In the genomic region with DNA sequence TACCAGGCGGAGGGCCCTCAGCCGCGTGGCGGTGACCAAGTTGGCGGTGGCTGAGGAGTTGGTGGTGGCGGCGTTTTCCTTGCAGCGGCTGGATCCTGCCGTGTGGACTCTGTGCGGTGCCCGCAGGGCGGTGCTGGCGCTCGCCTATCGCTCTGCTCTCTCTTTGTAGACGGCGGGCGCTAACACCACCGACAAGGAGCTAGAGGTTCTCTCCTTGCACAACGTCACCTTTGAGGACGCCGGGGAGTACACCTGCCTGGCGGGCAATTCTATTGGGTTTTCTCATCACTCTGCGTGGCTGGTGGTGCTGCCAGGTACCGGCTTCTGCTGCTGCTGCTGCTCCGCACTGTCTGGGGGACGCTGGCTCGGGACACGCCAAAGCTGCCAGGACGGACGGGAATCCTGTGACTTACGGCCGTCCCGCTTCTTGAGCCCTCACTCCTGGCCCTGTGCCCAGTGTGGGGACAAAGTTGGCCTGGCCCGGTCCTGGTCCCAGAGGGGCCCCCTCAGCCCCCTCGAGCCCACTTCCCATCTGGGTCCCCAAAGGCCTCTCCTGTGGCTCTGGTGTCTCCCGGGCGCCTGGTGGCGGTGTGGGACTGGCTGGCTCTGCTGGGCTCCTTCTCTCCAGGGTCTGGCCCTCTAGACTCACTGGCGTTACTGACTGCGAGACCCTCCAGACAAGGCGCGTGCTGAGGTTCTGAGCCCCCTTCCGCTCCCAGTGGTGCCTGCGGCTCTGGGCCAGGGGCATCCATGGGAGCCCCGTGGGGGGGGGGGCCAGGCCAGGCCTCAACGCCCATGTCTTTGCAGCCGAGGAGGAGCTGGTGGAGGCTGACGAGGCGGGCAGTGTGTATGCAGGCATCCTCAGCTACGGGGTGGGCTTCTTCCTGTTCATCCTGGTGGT, we compare ENCODE assay signal across 1 cellular context.
A peak's percentile ranks its signal among the peaks of the same experiment; 100 is the strongest.
TF ChIP-seq lines count a peak whose summit lies in the region.

No MANE protein-coding gene starts in this region.

TF ChIP-seq in HepG2, 621 proteins besides CTCF, POLR2A, EP300 and RAD21:
- TF ChIP-seq AKAP8 (CRISPR knock-in tag; IDR thresholded peaks at IDR 0.05) (0 out of 2 replicates have a peak, but pooled peaks have one; percentile 49), HNRNPL (IDR thresholded peaks at IDR 0.05; ENCODE audit: low read depth, low read length) (0 out of 2 replicates have a peak, but pooled peaks have one; percentile 70), RBM22 (optimal IDR thresholded peaks at IDR 0.05; ENCODE audit: low read length) (peak; percentile 63), ZC3H13 (CRISPR knock-in tag; IDR thresholded peaks at IDR 0.05) (peak; percentile 39; the same call in 1 of the 2 replicates), AGO1 (IDR thresholded peaks at IDR 0.05; ENCODE audit: low read depth, low read length, poor library complexity, severe bottlenecking) (peak; percentile 12), AGO2 (optimal IDR thresholded peaks at IDR 0.05; ENCODE audit: low read depth, low read length) (peak; percentile 12), ZC3H4 (CRISPR knock-in tag; IDR thresholded peaks at IDR 0.05; ENCODE audit: borderline replicate concordance) (no peak), RBFOX2 (IDR thresholded peaks at IDR 0.05; ENCODE audit: low read depth, low read length) (peak; percentile 60), HIVEP1 (CRISPR knock-in tag; IDR thresholded peaks at IDR 0.05) (no peak), PCBP1 (IDR thresholded peaks at IDR 0.05; ENCODE audit: borderline replicate concordance, low read depth, low read length) (no peak)
- TF ChIP-seq, protein P1, sequence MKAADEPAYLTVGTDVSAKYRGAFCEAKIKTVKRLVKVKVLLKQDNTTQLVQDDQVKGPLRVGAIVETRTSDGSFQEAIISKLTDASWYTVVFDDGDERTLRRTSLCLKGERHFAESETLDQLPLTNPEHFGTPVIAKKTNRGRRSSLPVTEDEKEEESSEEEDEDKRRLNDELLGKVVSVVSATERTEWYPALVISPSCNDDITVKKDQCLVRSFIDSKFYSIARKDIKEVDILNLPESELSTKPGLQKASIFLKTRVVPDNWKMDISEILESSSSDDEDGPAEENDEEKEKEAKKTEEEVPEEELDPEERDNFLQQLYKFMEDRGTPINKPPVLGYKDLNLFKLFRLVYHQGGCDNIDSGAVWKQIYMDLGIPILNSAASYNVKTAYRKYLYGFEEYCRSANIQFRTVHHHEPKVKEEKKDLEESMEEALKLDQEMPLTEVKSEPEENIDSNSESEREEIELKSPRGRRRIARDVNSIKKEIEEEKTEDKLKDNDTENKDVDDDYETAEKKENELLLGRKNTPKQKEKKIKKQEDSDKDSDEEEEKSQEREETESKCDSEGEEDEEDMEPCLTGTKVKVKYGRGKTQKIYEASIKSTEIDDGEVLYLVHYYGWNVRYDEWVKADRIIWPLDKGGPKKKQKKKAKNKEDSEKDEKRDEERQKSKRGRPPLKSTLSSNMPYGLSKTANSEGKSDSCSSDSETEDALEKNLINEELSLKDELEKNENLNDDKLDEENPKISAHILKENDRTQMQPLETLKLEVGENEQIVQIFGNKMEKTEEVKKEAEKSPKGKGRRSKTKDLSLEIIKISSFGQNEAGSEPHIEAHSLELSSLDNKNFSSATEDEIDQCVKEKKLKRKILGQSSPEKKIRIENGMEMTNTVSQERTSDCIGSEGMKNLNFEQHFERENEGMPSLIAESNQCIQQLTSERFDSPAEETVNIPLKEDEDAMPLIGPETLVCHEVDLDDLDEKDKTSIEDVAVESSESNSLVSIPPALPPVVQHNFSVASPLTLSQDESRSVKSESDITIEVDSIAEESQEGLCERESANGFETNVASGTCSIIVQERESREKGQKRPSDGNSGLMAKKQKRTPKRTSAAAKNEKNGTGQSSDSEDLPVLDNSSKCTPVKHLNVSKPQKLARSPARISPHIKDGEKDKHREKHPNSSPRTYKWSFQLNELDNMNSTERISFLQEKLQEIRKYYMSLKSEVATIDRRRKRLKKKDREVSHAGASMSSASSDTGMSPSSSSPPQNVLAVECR (CRISPR knock-in tag; IDR thresholded peaks at IDR 0.05; ENCODE audit: borderline replicate concordance): 0 out of 2 replicates have a peak, but pooled peaks have one; percentile 14
- TF ChIP-seq, protein P2, sequence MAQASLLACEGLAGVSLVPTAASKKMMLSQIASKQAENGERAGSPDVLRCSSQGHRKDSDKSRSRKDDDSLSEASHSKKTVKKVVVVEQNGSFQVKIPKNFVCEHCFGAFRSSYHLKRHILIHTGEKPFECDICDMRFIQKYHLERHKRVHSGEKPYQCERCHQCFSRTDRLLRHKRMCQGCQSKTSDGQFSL (CRISPR knock-in tag; IDR thresholded peaks at IDR 0.05): peak; percentile 39; the same call in 1 of the 2 replicates
- TF ChIP-seq, protein P3, sequence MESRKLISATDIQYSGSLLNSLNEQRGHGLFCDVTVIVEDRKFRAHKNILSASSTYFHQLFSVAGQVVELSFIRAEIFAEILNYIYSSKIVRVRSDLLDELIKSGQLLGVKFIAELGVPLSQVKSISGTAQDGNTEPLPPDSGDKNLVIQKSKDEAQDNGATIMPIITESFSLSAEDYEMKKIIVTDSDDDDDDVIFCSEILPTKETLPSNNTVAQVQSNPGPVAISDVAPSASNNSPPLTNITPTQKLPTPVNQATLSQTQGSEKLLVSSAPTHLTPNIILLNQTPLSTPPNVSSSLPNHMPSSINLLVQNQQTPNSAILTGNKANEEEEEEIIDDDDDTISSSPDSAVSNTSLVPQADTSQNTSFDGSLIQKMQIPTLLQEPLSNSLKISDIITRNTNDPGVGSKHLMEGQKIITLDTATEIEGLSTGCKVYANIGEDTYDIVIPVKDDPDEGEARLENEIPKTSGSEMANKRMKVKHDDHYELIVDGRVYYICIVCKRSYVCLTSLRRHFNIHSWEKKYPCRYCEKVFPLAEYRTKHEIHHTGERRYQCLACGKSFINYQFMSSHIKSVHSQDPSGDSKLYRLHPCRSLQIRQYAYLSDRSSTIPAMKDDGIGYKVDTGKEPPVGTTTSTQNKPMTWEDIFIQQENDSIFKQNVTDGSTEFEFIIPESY (CRISPR knock-in tag; IDR thresholded peaks at IDR 0.05): peak; percentile 62
